In genomic region chr3:54698059-54698458, GRCh38 we compare ENCODE assay signal across 21 cellular contexts.
A peak's percentile ranks its signal among the peaks of the same experiment; 100 is the strongest.
DNase-seq lines count a peak whose midpoint lies in the region; ATAC-seq and TF ChIP-seq lines count a peak whose summit lies in the region.
"Had no signal": no experiment of that assay in that cellular context is flagged by ENCODE, and none has a peak within 500 bp of the region (broad histone marks: within the 10 kb centered on the region; RNA-seq: fewer than 3 reads in every experiment).

No MANE protein-coding gene starts in this region.

- no peak for DNase-seq in WTC11 (ENCODE audit: low spot score)
- peak; percentile 3 for DNase-seq in esophagus muscularis mucosa (ENCODE audit: extremely low spot score)
- no peak for DNase-seq in type B pancreatic cell (ENCODE audit: extremely low spot score, unreplicated experiment)
- no peak for DNase-seq in putamen (ENCODE audit: low spot score)
- no peak for DNase-seq in NK-92 (lab: John Stamatoyannopoulos, UW; ENCODE audit: unreplicated experiment)
- no peak for DNase-seq in posterior vena cava (ENCODE audit: low spot score)
- DNase-seq: CD8-positive, alpha-beta memory T cell; DMS53; GM23248; Kasumi-1; MG63; NCI-H1048; NCI-H1436 treated with DMSO at 0.1 percent for 48 hours; NCI-H2029 treated with DMSO at 0.1 percent for 48 hours; NCI-H2171; NCI-H510A; PC-9 had no signal

- H2AFZ ChIP-seq in neural cell (ENCODE audit: low read depth, low read length) = no peak overlapping the region
- H2AFZ ChIP-seq: GM23248, PC-9 had no signal

- TF ChIP-seq POLR2A in esophagus muscularis mucosa (IDR thresholded peaks at IDR 0.05; ENCODE audit: low read depth) = no peak

- TF ChIP-seq EP300 in esophagus muscularis mucosa (IDR thresholded peaks at IDR 0.05) = no peak
- TF ChIP-seq EP300 in neural cell (conservative IDR thresholded peaks at IDR 0.05; ENCODE audit: poor library complexity, severe bottlenecking) = peak; percentile 10

- H3K4me3 Mint-ChIP-seq in WTC11 (no peak overlapping the region), type B pancreatic cell (peak overlapping the region; percentile 7)
- H3K4me3 Mint-ChIP-seq: CD8-positive, alpha-beta memory T cell had no signal

- H3K36me3 Mint-ChIP-seq in WTC11 = no peaks in the 10 kb centered on the region; the same call in none of the 2 replicates
- no peaks in the 10 kb centered on the region for H3K36me3 Mint-ChIP-seq in type B pancreatic cell
- H3K36me3 Mint-ChIP-seq: CD8-positive, alpha-beta memory T cell had no signal

- peaks cover 38% of the 10 kb centered on the region for H3K4me1 Mint-ChIP-seq in WTC11
- peaks cover 15% of the 10 kb centered on the region for H3K4me1 Mint-ChIP-seq in type B pancreatic cell (ENCODE audit: unreplicated experiment)
- H3K4me1 Mint-ChIP-seq: CD8-positive, alpha-beta memory T cell had no signal

- H4K20me1 ChIP-seq in neural cell (ENCODE audit: insufficient read depth) = no peaks in the 10 kb centered on the region
- H4K20me1 ChIP-seq: BLaER1 treated with 17β-estradiol and CSF1 and Interleukin-3, amounts not matched to agents 10 nM and 100 nM had no signal

- H3K9me3 ChIP-seq in esophagus muscularis mucosa (no peaks in the 10 kb centered on the region), neural cell (ENCODE audit: low read length) (no peaks in the 10 kb centered on the region)
- H3K9me3 ChIP-seq: BLaER1 treated with 17β-estradiol and CSF1 and Interleukin-3, amounts not matched to agents 10 nM and 100 nM; MG63 had no signal

- 83% methylated on average over 1 of the region's 1 CpG for WGBS in esophagus muscularis mucosa

- H3K4me3 ChIP-seq in esophagus muscularis mucosa (no peak overlapping the region), neural cell (ENCODE audit: low read length) (no peak overlapping the region)
- H3K4me3 ChIP-seq: BLaER1 treated with 17β-estradiol and CSF1 and Interleukin-3, amounts not matched to agents 10 nM and 100 nM; GM23248; MG63; PC-9 had no signal

- H3K9me3 Mint-ChIP-seq in WTC11 (no peaks in the 10 kb centered on the region), type B pancreatic cell (peaks cover 3% of the 10 kb centered on the region)

- no peaks in the 10 kb centered on the region for H3K27me3 ChIP-seq in esophagus muscularis mucosa
- H3K27me3 ChIP-seq in neural cell (ENCODE audit: insufficient read depth, low read depth, low read length) = no peaks in the 10 kb centered on the region
- H3K27me3 ChIP-seq: BLaER1 treated with 17β-estradiol and CSF1 and Interleukin-3, amounts not matched to agents 10 nM and 100 nM; MG63 had no signal

- H3K27ac ChIP-seq in esophagus muscularis mucosa (replicated peaks in 1 of 4) (no peak overlapping the region), neural cell (ENCODE audit: low read length) (peak overlapping the region; percentile 3)
- H3K27ac ChIP-seq: BLaER1 treated with 17β-estradiol and CSF1 and Interleukin-3, amounts not matched to agents 10 nM and 100 nM; GM23248; PC-9; RWPE1 had no signal

- H3K27me3 Mint-ChIP-seq in WTC11 (ENCODE audit: low read depth) = no peaks in the 10 kb centered on the region
- peaks cover 7% of the 10 kb centered on the region for H3K27me3 Mint-ChIP-seq in type B pancreatic cell

- H3K79me2 ChIP-seq in neural cell (replicated peaks; ENCODE audit: insufficient read depth, low read length) = no peaks in the 10 kb centered on the region

- CTCF ChIA-PET in WTC11 (lab: Charles Lee) = no interaction called here

- H3K27ac Mint-ChIP-seq in WTC11 (peak overlapping the region; percentile 23), type B pancreatic cell (no peak overlapping the region)
- H3K27ac Mint-ChIP-seq: CD8-positive, alpha-beta memory T cell had no signal

- TF ChIP-seq RAD21 in neural cell (conservative IDR thresholded peaks at IDR 0.05) = no peak

- H3F3A ChIP-seq in neural cell (ENCODE audit: insufficient read depth, low read length, poor library complexity, severe bottlenecking) = peaks cover 5% of the 10 kb centered on the region

- ATAC-seq in WTC11 = peak; percentile 59
- ATAC-seq: HCT116 had no signal

- no peak overlapping the region for H3K4me2 ChIP-seq in neural cell (ENCODE audit: low read length)
- H3K4me2 ChIP-seq: BLaER1 treated with 17β-estradiol and CSF1 and Interleukin-3, amounts not matched to agents 10 nM and 100 nM; PC-9 had no signal

- POLR2A ChIA-PET in WTC11 (lab: Charles Lee) = no interaction called here

- H3K36me3 ChIP-seq in esophagus muscularis mucosa (no peaks in the 10 kb centered on the region), neural cell (ENCODE audit: insufficient read depth, low read length) (no peaks in the 10 kb centered on the region)
- H3K36me3 ChIP-seq: BLaER1 treated with 17β-estradiol and CSF1 and Interleukin-3, amounts not matched to agents 10 nM and 100 nM; MG63 had no signal

- H3K9me2 ChIP-seq in neural cell (ENCODE audit: insufficient read depth, low read length) = no peaks in the 10 kb centered on the region

- intact Hi-C loops in esophagus muscularis mucosa (cut with DNase I) = no loop called here
- intact Hi-C loops in posterior vena cava (cut with DNase I) = loop anchor here in 1 of 2 donors (5.0 kb wide), 1 partner anchor 1414 kb away; no protein-coding TSS in a partner anchor

- H3K9ac ChIP-seq in neural cell (ENCODE audit: low read length) = no peak overlapping the region
- H3K9ac ChIP-seq: BLaER1 treated with 17β-estradiol and CSF1 and Interleukin-3, amounts not matched to agents 10 nM and 100 nM; GM23248 had no signal

- TF ChIP-seq CTCF in WTC11 (IDR thresholded peaks at IDR 0.05) (no peak), esophagus muscularis mucosa (IDR thresholded peaks at IDR 0.05) (no peak), neural cell (IDR thresholded peaks at IDR 0.05; ENCODE audit: poor library complexity, severe bottlenecking) (no peak), type B pancreatic cell (conservative IDR thresholded peaks at IDR 0.05) (no peak)

- no peaks in the 10 kb centered on the region for H3K4me1 ChIP-seq in esophagus muscularis mucosa
- H3K4me1 ChIP-seq: BLaER1 treated with 17β-estradiol and CSF1 and Interleukin-3, amounts not matched to agents 10 nM and 100 nM had no signal

TF ChIP-seq in WTC11, 78 proteins besides CTCF, POLR2A, EP300 and RAD21 (continues in another document):
- TF ChIP-seq JUN (CRISPR knock-in tag; IDR thresholded peaks at IDR 0.05) = no peak
- TF ChIP-seq ZNF512 (CRISPR knock-in tag; IDR thresholded peaks at IDR 0.05; ENCODE audit: borderline replicate concordance) = no peak
- TF ChIP-seq SP1 (CRISPR knock-in tag; conservative IDR thresholded peaks at IDR 0.05) = no peak
- no peak for TF ChIP-seq GABPB1 (CRISPR knock-in tag; IDR thresholded peaks at IDR 0.05)
- no peak for TF ChIP-seq ZNF671 (CRISPR knock-in tag; IDR thresholded peaks at IDR 0.05)
- TF ChIP-seq KAT7 (CRISPR knock-in tag; IDR thresholded peaks at IDR 0.05; ENCODE audit: borderline replicate concordance) = no peak
- TF ChIP-seq NR3C1 (CRISPR knock-in tag; conservative IDR thresholded peaks at IDR 0.05; ENCODE audit: low read depth) = no peak
- no peak for TF ChIP-seq TCF7 (CRISPR knock-in tag; IDR thresholded peaks at IDR 0.05; ENCODE audit: low read depth)
- no peak for TF ChIP-seq TEAD4 (CRISPR knock-in tag; IDR thresholded peaks at IDR 0.05)

TF ChIP-seq in neural cell, 6 proteins besides CTCF, POLR2A, EP300 and RAD21:
- TF ChIP-seq MXI1 (conservative IDR thresholded peaks at IDR 0.05; ENCODE audit: poor library complexity, severe bottlenecking) (no peak), POLR2AphosphoS5 (IDR thresholded peaks at IDR 0.05) (no peak), EZH2 (IDR thresholded peaks at IDR 0.05; ENCODE audit: borderline replicate concordance, insufficient read depth, low read length, poor library complexity, severe bottlenecking) (no peak), TAF1 (IDR thresholded peaks at IDR 0.05; ENCODE audit: low read depth) (no peak), REST (IDR thresholded peaks at IDR 0.05; ENCODE audit: borderline replicate concordance) (no peak), SMC3 (conservative IDR thresholded peaks at IDR 0.05; ENCODE audit: poor library complexity) (no peak)
